In genomic region chr16:4624015-4624826, GRCh38 we compare ENCODE assay signal across 1 cellular context.
A peak's percentile ranks its signal among the peaks of the same experiment; 100 is the strongest.
TF ChIP-seq lines count a peak whose summit lies in the region.

MGRN1 (plus strand) TSS chr16:4624826; CDS start chr16:4624961, 135 bp downstream.

TF ChIP-seq in HCT116, 20 proteins besides CTCF, POLR2A, EP300 and RAD21 (continued from another document):
- no peak for TF ChIP-seq ZBTB33 (IDR thresholded peaks at IDR 0.05; ENCODE audit: extremely low read depth, insufficient replicate concordance, low read length)
- peak; percentile 49 for TF ChIP-seq SP1 (IDR thresholded peaks at IDR 0.05; ENCODE audit: low read depth)
- no peak for TF ChIP-seq POLR2AphosphoS5 (IDR thresholded peaks at IDR 0.05; ENCODE audit: low read depth, low read length)
